8 cellular contexts compared by ENCODE assay signal in genomic region chr2:191501390-191502168, GRCh38.
DNase-seq lines count a peak whose midpoint lies in the region; ATAC-seq and TF ChIP-seq lines count a peak whose summit lies in the region.

No MANE protein-coding gene starts in this region.

- CTCF ChIA-PET in activated CD4-positive, alpha-beta memory T cell treated with anti-CD3 and anti-CD28 coated beads, Interleukin-2, amount 10 ng/mL, durations not matched to agents 7 days and 5 days (lab: Charles Lee), result no interaction called here

- H3K4me2 ChIP-seq in MM.1S (ENCODE audit: low read depth, low read length), result no peak overlapping the region

- POLR2A ChIA-PET in activated CD4-positive, alpha-beta memory T cell treated with anti-CD3 and anti-CD28 coated beads, Interleukin-2, amount 10 ng/mL, durations not matched to agents 7 days and 5 days (lab: Charles Lee), result no interaction called here

- H3K79me2 ChIP-seq in MM.1S (ENCODE audit: low read length), result no peaks in the 10 kb centered on the region

- DNase-seq in Ammon's horn (ENCODE audit: low spot score) (peak; percentile 7), MM.1S (no peak), dorsolateral prefrontal cortex (no peak), D341Med (ENCODE audit: low spot score) (no peak)
- DNase-seq in stimulated activated naive CD4-positive, alpha-beta T cell (lab: John Stamatoyannopoulos, UW), result no peak
- no peak for DNase-seq in activated CD4-positive, alpha-beta memory T cell treated with anti-CD3 and anti-CD28 coated beads, Interleukin-2, amount 10 ng/mL, durations not matched to agents 7 days and 5 days

- no peaks in the 10 kb centered on the region for H3K4me1 ChIP-seq in MM.1S (ENCODE audit: low read length)

- no peaks in the 10 kb centered on the region for H3F3A ChIP-seq in MM.1S (ENCODE audit: insufficient read depth, low read length)

- no peak overlapping the region for H3K9ac ChIP-seq in MM.1S (ENCODE audit: low read length)

- H3K9me2 ChIP-seq in MM.1S (replicated peaks; ENCODE audit: insufficient read depth, low read length), result no peaks in the 10 kb centered on the region

- H3K27me3 ChIP-seq in MM.1S (replicated peaks; ENCODE audit: insufficient read depth, low read length), result no peaks in the 10 kb centered on the region
- H3K27me3 ChIP-seq in dorsolateral prefrontal cortex, result no peaks in the 10 kb centered on the region

- H4K20me1 ChIP-seq in MM.1S (ENCODE audit: insufficient read depth, low read length), result no peaks in the 10 kb centered on the region

- no peak overlapping the region for H3K27ac ChIP-seq in MM.1S (ENCODE audit: low read length)
- H3K27ac ChIP-seq in dorsolateral prefrontal cortex, result peak overlapping the region in 3 of 59 donors; percentile 5 to 31 (median 17)

- no peaks in the 10 kb centered on the region for H3K36me3 Mint-ChIP-seq in nephron (ENCODE audit: low read depth)
- no peaks in the 10 kb centered on the region for H3K36me3 Mint-ChIP-seq in activated CD4-positive, alpha-beta memory T cell treated with anti-CD3 and anti-CD28 coated beads, Interleukin-2, amount 10 ng/mL, durations not matched to agents 7 days and 5 days (ENCODE audit: low read depth)

- no peaks in the 10 kb centered on the region for H3K36me3 ChIP-seq in MM.1S (replicated peaks; ENCODE audit: insufficient read depth, low read length)

- H3K27me3 Mint-ChIP-seq in nephron (ENCODE audit: low read depth), result no peaks in the 10 kb centered on the region
- H3K27me3 Mint-ChIP-seq in activated CD4-positive, alpha-beta memory T cell treated with anti-CD3 and anti-CD28 coated beads, Interleukin-2, amount 10 ng/mL, durations not matched to agents 7 days and 5 days, result peaks cover 8% of the 10 kb centered on the region

- intact Hi-C loops in dorsolateral prefrontal cortex (cut with DNase I), result loop anchor here (5.0 to 10.0 kb wide), 3 partner anchors 267 to 334 kb away; no protein-coding TSS in a partner anchor

- no peaks in the 10 kb centered on the region for H3K9me3 Mint-ChIP-seq in nephron
- H3K9me3 Mint-ChIP-seq in activated CD4-positive, alpha-beta memory T cell treated with anti-CD3 and anti-CD28 coated beads, Interleukin-2, amount 10 ng/mL, durations not matched to agents 7 days and 5 days, result no peaks in the 10 kb centered on the region

- no peak overlapping the region for H2AFZ ChIP-seq in MM.1S (ENCODE audit: low read length)

- TF ChIP-seq CTCF in MM.1S (IDR thresholded peaks at IDR 0.05; ENCODE audit: low read length) (peak; percentile 16), dorsolateral prefrontal cortex (IDR thresholded peaks at IDR 0.05 in 54 of 56, conservative IDR thresholded peaks at IDR 0.05 in 2 of 56; ENCODE audit: low read depth in 1 of 56, partially characterized antibody in 56 of 56) (peak; percentile 41 to 81 (median 60)), nephron (IDR thresholded peaks at IDR 0.05; ENCODE audit: unreplicated experiment in 3 of 3) (peak; percentile 63 to 72 (median 71))

- no peak overlapping the region for H3K4me3 ChIP-seq in MM.1S (ENCODE audit: low read length)
- H3K4me3 ChIP-seq in dorsolateral prefrontal cortex, result no peak overlapping the region

- H3K4me3 Mint-ChIP-seq in nephron, result peak overlapping the region in 1 of 3 experiments; percentile 31
- no peak overlapping the region for H3K4me3 Mint-ChIP-seq in activated CD4-positive, alpha-beta memory T cell treated with anti-CD3 and anti-CD28 coated beads, Interleukin-2, amount 10 ng/mL, durations not matched to agents 7 days and 5 days

- ATAC-seq in HG03097 (IDR thresholded peaks at IDR 0.05; ENCODE audit: low FRiP score, unreplicated experiment), result no peak

- H3K27ac Mint-ChIP-seq in nephron, result peak overlapping the region; percentile 26 to 76 (median 64)
- no peak overlapping the region for H3K27ac Mint-ChIP-seq in activated CD4-positive, alpha-beta memory T cell treated with anti-CD3 and anti-CD28 coated beads, Interleukin-2, amount 10 ng/mL, durations not matched to agents 7 days and 5 days

- H3K9me3 ChIP-seq in MM.1S (replicated peaks; ENCODE audit: insufficient read depth, low read length), result no peaks in the 10 kb centered on the region

- H3K4me1 Mint-ChIP-seq in nephron, result peaks cover 26% of the 10 kb centered on the region
- no peaks in the 10 kb centered on the region for H3K4me1 Mint-ChIP-seq in activated CD4-positive, alpha-beta memory T cell treated with anti-CD3 and anti-CD28 coated beads, Interleukin-2, amount 10 ng/mL, durations not matched to agents 7 days and 5 days

Comparison
In these comparisons a context has a peak if more than half of its experiments do, and no peak if none do; other contexts are left out.
1. CTCF ChIP-seq: peak in every context shown above with its lines; median percentile 71 in nephron; 60 in dorsolateral prefrontal cortex; 16 in MM.1S.